In the genomic region with DNA sequence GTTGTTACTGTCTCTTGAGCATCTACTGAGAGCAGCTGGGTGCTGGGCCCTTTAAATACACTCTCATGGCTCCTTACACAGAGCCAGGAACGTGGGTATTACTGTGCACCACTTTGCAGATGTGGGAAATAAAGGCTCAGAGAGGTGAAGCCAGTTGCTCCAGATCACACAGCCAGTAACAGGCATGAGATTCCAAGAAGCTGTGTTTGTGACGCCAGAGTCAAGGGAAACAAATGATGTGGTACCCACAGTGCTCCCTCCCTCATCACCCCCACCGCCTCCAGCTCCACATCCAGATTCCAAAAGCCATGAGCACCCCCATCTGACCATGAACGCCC, we compare ENCODE assay signal across 14 cellular contexts. TPM values are rescaled to one million over a fixed set of nuclear protein-coding genes. Genes with fewer than 3 reads are reported as not detected.
DNase-seq lines count a peak whose midpoint lies in the region; ATAC-seq and TF ChIP-seq lines count a peak whose summit lies in the region.
"Had no signal": no experiment of that assay in that cellular context is flagged by ENCODE, and none has a peak within 500 bp of the region (broad histone marks: within the 10 kb centered on the region; RNA-seq: fewer than 3 reads in every experiment).

No MANE protein-coding gene starts in this region.

- H3K36me3 ChIP-seq in smooth muscle cell (ENCODE audit: low read depth), result no peaks in the 10 kb centered on the region
- H3K36me3 ChIP-seq in uterus, result no peaks in the 10 kb centered on the region

- no peak for ATAC-seq in activated T-helper 17 cell treated with anti-CD3 and anti-CD28 coated beads, Interleukin-2, amount 50 U/mL, for 72 hours (replicated peaks)
- ATAC-seq in omental fat pad (ENCODE audit: low FRiP score), result no peak
- ATAC-seq: mucosa of descending colon had no signal

- H3K4me3 ChIP-seq in smooth muscle cell, result peak overlapping the region; percentile 86
- no peak overlapping the region for H3K4me3 ChIP-seq in uterus
- H3K4me3 ChIP-seq: mucosa of descending colon had no signal

- H3K27ac ChIP-seq in smooth muscle cell (ENCODE audit: low read depth) (no peak overlapping the region), uterus (no peak overlapping the region)
- H3K27ac ChIP-seq: SJSA1, testis had no signal

- peaks cover 28% of the 10 kb centered on the region for H3K79me2 ChIP-seq in smooth muscle cell (ENCODE audit: low read depth)

- no peak for TF ChIP-seq POLR2A in uterus (IDR thresholded peaks at IDR 0.05)

- H2AFZ ChIP-seq in smooth muscle cell (ENCODE audit: low read depth), result no peak overlapping the region

- H3K27me3 ChIP-seq in smooth muscle cell (ENCODE audit: low read depth) (peaks cover 44% of the 10 kb centered on the region), uterus (no peaks in the 10 kb centered on the region)
- H3K27me3 ChIP-seq: SJSA1, testis had no signal

- no peaks in the 10 kb centered on the region for H3K36me3 Mint-ChIP-seq in activated T-cell treated with anti-CD3 and anti-CD28 coated beads, Interleukin-2, amount 50 U/mL, for 24 hours (ENCODE audit: low read depth)
- no peaks in the 10 kb centered on the region for H3K36me3 Mint-ChIP-seq in activated T-helper 17 cell treated with anti-CD3 and anti-CD28 coated beads, Interleukin-2, amount 50 U/mL, for 72 hours (ENCODE audit: low read depth)
- no peaks in the 10 kb centered on the region for H3K36me3 Mint-ChIP-seq in immature natural killer cell

- intact Hi-C loops in uterus (cut with DNase I; ENCODE audit: low total_unique reads), result no loop called here

- no peak overlapping the region for H3K27ac Mint-ChIP-seq in activated T-cell treated with anti-CD3 and anti-CD28 coated beads, Interleukin-2, amount 50 U/mL, for 24 hours
- no peak overlapping the region for H3K27ac Mint-ChIP-seq in activated T-helper 17 cell treated with anti-CD3 and anti-CD28 coated beads, Interleukin-2, amount 50 U/mL, for 72 hours
- H3K27ac Mint-ChIP-seq in immature natural killer cell, result peak overlapping the region; percentile 29 to 97 (median 89)

- peak; percentile 24 for DNase-seq in activated T-cell treated with anti-CD3 and anti-CD28 coated beads, Interleukin-2, amount 50 U/mL, for 24 hours
- DNase-seq in activated T-cell treated with anti-CD3 and anti-CD28 coated beads, Interleukin-2, amount 50 U/mL, for 1 hour, result no peak
- DNase-seq in immature natural killer cell (no peak), smooth muscle cell (lab: John Stamatoyannopoulos, UW; ENCODE audit: unreplicated experiment) (no peak), uterus (no peak), NCI-H187 (lab: John Stamatoyannopoulos, UW) (no peak), omental fat pad (ENCODE audit: low spot score) (no peak)
- DNase-seq: activated naive CD8-positive, alpha-beta T cell treated with anti-CD3 and anti-CD28 coated beads, Interleukin-2, amount 10 ng/mL, durations not matched to agents 7 days and 5 days; Karpas-422; NCI-H1436 had no signal

- peak overlapping the region; percentile 99 for H3K4me2 ChIP-seq in smooth muscle cell

- H3F3A ChIP-seq in smooth muscle cell (ENCODE audit: low read depth), result peaks cover 7% of the 10 kb centered on the region

- H3K4me1 Mint-ChIP-seq in activated T-cell treated with anti-CD3 and anti-CD28 coated beads, Interleukin-2, amount 50 U/mL, for 24 hours (ENCODE audit: low read depth), result peaks cover 32% of the 10 kb centered on the region
- H3K4me1 Mint-ChIP-seq in activated T-helper 17 cell treated with anti-CD3 and anti-CD28 coated beads, Interleukin-2, amount 50 U/mL, for 72 hours, result peaks cover 4% of the 10 kb centered on the region
- peaks cover 32 to 36% of the 10 kb centered on the region in 2 donors for H3K4me1 Mint-ChIP-seq in immature natural killer cell

- WGBS in smooth muscle cell (ENCODE audit: low lambda C conversion rate), result 39% methylated on average over 4 of the region's 4 CpGs

- no peak for TF ChIP-seq CTCF in smooth muscle cell (IDR thresholded peaks at IDR 0.05; ENCODE audit: borderline replicate concordance, insufficient read depth, poor library complexity, severe bottlenecking)
- no peak for TF ChIP-seq CTCF in uterus (IDR thresholded peaks at IDR 0.05)
- TF ChIP-seq CTCF in omental fat pad (IDR thresholded peaks at IDR 0.05), result no peak

- peaks cover 16% of the 10 kb centered on the region for H3K4me1 ChIP-seq in smooth muscle cell (ENCODE audit: low read depth)
- H3K4me1 ChIP-seq in uterus, result peaks cover 0 to 6% of the 10 kb centered on the region in 2 donors

- H3K9me3 ChIP-seq in smooth muscle cell (replicated peaks; ENCODE audit: low read depth) (no peaks in the 10 kb centered on the region), uterus (no peaks in the 10 kb centered on the region)
- H3K9me3 ChIP-seq: mucosa of descending colon, SJSA1, testis had no signal

- no peaks in the 10 kb centered on the region for H4K20me1 ChIP-seq in smooth muscle cell (ENCODE audit: low read depth)

- H3K27me3 Mint-ChIP-seq in activated T-cell treated with anti-CD3 and anti-CD28 coated beads, Interleukin-2, amount 50 U/mL, for 24 hours, result peaks cover 38% of the 10 kb centered on the region
- H3K27me3 Mint-ChIP-seq in activated T-helper 17 cell treated with anti-CD3 and anti-CD28 coated beads, Interleukin-2, amount 50 U/mL, for 72 hours, result no peaks in the 10 kb centered on the region
- peaks cover 9 to 20% (median 12%) of the 10 kb centered on the region in 3 donors for H3K27me3 Mint-ChIP-seq in immature natural killer cell (ENCODE audit: low read depth in 3 of 3)

- peak overlapping the region; percentile 80 for H3K4me3 Mint-ChIP-seq in activated T-cell treated with anti-CD3 and anti-CD28 coated beads, Interleukin-2, amount 50 U/mL, for 24 hours
- H3K4me3 Mint-ChIP-seq in activated T-helper 17 cell treated with anti-CD3 and anti-CD28 coated beads, Interleukin-2, amount 50 U/mL, for 72 hours, result peak overlapping the region; percentile 75
- H3K4me3 Mint-ChIP-seq in immature natural killer cell, result peak overlapping the region; percentile 45 to 93 (median 91)

- H3K9me3 Mint-ChIP-seq in activated T-cell treated with anti-CD3 and anti-CD28 coated beads, Interleukin-2, amount 50 U/mL, for 24 hours, result no peaks in the 10 kb centered on the region
- no peaks in the 10 kb centered on the region for H3K9me3 Mint-ChIP-seq in activated T-helper 17 cell treated with anti-CD3 and anti-CD28 coated beads, Interleukin-2, amount 50 U/mL, for 72 hours
- H3K9me3 Mint-ChIP-seq in immature natural killer cell, result peaks cover 0 to 2% (median 0%) of the 10 kb centered on the region in 6 donors

- H3K9ac ChIP-seq in smooth muscle cell (ENCODE audit: low read depth), result no peak overlapping the region

RNA-seq across cellular contexts. Expression of a gene that starts 1.4 kb away (rescaled TPM):
- 1 to 10 TPM in 1 of 2 donors, under 1 TPM in 1; 0.40 to 2.0 TPM for total RNA-seq in activated T-helper 17 cell treated with anti-CD3 and anti-CD28 coated beads, Interleukin-2, amount 50 U/mL, for 72 hours
- polyA plus RNA-seq in immature natural killer cell, result 1 to 10 TPM in 1 of 3 donors, under 1 TPM in 2; 0.84 to 1.2 (median 0.94) TPM
- 5.8 and 8.0 TPM in 2 replicates for total RNA-seq in smooth muscle cell
- polyA plus RNA-seq in smooth muscle cell, result 5.2 and 6.6 TPM in 2 replicates
- 100 to 1,000 TPM in 1 of 4 donors, 10 to 100 TPM in 2, 1 to 10 TPM in 1; 7.4 to 318 (median 58.5) TPM for total RNA-seq in uterus
- total RNA-seq in omental fat pad, result 10 to 100 TPM in 2 of 4 donors, 1 to 10 TPM in 2; 7.0 to 15.6 (median 10.7) TPM

Comparison
In these comparisons a context has a peak if more than half of its experiments do, and no peak if none do; other contexts are left out.
1. H3K27ac Mint-ChIP-seq: peak in immature natural killer cell (6 of 6); none in activated T-cell treated with anti-CD3 and anti-CD28 coated beads, Interleukin-2, amount 50 U/mL, for 24 hours (single experiment) and activated T-helper 17 cell treated with anti-CD3 and anti-CD28 coated beads, Interleukin-2, amount 50 U/mL, for 72 hours (single experiment).
2. Peak in every context shown above with its lines, with median percentiles within 50 percentile points of each other: H3K4me3 Mint-ChIP-seq.